Comparison of ENCODE assay signal across 2 cellular contexts in the genomic region with DNA sequence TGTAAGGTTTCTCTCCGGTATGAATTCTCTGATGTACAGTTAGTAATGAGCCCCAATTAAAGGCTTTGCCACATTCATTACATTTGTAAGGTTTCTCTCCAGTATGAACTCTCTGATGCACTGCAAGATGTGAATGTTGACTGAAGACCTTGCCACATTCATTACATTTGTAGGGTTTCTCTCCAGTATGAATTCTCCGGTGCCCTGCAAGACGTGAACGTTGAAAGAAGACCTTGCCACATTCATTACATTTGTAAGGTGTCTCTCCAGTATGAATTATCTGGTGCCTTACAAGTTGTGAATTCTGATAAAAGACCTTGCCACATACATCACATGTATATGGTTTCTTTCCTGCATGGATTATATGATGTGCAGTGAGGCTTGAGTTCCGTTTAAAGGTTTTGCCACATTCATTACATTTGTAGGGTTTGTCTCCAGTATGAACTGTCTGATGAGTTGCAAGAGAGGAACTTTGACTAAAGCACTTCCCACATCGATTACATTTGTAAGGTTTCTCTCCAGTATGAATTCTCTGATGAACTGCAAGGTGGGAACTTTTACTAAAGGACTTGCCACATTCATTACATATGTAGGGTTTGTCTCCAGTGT.
TF ChIP-seq lines count a peak whose summit lies in the region.

No MANE protein-coding gene starts in this region.

TF ChIP-seq in K562, 482 proteins besides CTCF, POLR2A, EP300 and RAD21:
- TF ChIP-seq, protein P1, sequence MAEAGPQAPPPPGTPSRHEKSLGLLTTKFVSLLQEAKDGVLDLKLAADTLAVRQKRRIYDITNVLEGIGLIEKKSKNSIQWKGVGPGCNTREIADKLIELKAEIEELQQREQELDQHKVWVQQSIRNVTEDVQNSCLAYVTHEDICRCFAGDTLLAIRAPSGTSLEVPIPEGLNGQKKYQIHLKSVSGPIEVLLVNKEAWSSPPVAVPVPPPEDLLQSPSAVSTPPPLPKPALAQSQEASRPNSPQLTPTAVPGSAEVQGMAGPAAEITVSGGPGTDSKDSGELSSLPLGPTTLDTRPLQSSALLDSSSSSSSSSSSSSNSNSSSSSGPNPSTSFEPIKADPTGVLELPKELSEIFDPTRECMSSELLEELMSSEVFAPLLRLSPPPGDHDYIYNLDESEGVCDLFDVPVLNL (CRISPR knock-in tag; IDR thresholded peaks at IDR 0.05; ENCODE audit: low read depth): no peak
- 0 out of 3 replicates have a peak, but pooled peaks of 1 of the 2 experiments have one; percentile 11 for TF ChIP-seq CBX3 (IDR thresholded peaks at IDR 0.05; ENCODE audit: borderline replicate concordance in 1 of 2, low read length in 2 of 2)
- TF ChIP-seq ZNF274 (IDR thresholded peaks at IDR 0.05; ENCODE audit: borderline replicate concordance, low read depth, low read length): peak; percentile 92
TF ChIP-seq in K562: peak in this region for 2.

TF ChIP-seq in liver, 16 proteins besides CTCF, POLR2A, EP300 and RAD21:
- TF ChIP-seq TAF1 (conservative IDR thresholded peaks at IDR 0.05): no peak
- no peak for TF ChIP-seq JUND (IDR thresholded peaks at IDR 0.05)
- TF ChIP-seq, protein P2, sequence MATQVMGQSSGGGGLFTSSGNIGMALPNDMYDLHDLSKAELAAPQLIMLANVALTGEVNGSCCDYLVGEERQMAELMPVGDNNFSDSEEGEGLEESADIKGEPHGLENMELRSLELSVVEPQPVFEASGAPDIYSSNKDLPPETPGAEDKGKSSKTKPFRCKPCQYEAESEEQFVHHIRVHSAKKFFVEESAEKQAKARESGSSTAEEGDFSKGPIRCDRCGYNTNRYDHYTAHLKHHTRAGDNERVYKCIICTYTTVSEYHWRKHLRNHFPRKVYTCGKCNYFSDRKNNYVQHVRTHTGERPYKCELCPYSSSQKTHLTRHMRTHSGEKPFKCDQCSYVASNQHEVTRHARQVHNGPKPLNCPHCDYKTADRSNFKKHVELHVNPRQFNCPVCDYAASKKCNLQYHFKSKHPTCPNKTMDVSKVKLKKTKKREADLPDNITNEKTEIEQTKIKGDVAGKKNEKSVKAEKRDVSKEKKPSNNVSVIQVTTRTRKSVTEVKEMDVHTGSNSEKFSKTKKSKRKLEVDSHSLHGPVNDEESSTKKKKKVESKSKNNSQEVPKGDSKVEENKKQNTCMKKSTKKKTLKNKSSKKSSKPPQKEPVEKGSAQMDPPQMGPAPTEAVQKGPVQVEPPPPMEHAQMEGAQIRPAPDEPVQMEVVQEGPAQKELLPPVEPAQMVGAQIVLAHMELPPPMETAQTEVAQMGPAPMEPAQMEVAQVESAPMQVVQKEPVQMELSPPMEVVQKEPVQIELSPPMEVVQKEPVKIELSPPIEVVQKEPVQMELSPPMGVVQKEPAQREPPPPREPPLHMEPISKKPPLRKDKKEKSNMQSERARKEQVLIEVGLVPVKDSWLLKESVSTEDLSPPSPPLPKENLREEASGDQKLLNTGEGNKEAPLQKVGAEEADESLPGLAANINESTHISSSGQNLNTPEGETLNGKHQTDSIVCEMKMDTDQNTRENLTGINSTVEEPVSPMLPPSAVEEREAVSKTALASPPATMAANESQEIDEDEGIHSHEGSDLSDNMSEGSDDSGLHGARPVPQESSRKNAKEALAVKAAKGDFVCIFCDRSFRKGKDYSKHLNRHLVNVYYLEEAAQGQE (IDR thresholded peaks at IDR 0.05): no peak
- TF ChIP-seq ATF3 (IDR thresholded peaks at IDR 0.05): no peak
- no peak for TF ChIP-seq YY1 (IDR thresholded peaks at IDR 0.05)
- no peak for TF ChIP-seq HNF4G (IDR thresholded peaks at IDR 0.05)
- no peak for TF ChIP-seq MAX (IDR thresholded peaks at IDR 0.05)
- TF ChIP-seq EGR1 (IDR thresholded peaks at IDR 0.05; ENCODE audit: low read depth in 2 of 2): no peak
- TF ChIP-seq, protein P3, sequence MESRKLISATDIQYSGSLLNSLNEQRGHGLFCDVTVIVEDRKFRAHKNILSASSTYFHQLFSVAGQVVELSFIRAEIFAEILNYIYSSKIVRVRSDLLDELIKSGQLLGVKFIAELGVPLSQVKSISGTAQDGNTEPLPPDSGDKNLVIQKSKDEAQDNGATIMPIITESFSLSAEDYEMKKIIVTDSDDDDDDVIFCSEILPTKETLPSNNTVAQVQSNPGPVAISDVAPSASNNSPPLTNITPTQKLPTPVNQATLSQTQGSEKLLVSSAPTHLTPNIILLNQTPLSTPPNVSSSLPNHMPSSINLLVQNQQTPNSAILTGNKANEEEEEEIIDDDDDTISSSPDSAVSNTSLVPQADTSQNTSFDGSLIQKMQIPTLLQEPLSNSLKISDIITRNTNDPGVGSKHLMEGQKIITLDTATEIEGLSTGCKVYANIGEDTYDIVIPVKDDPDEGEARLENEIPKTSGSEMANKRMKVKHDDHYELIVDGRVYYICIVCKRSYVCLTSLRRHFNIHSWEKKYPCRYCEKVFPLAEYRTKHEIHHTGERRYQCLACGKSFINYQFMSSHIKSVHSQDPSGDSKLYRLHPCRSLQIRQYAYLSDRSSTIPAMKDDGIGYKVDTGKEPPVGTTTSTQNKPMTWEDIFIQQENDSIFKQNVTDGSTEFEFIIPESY (IDR thresholded peaks at IDR 0.05): no peak
- no peak for TF ChIP-seq GABPA (IDR thresholded peaks at IDR 0.05 in 1 of 2, conservative IDR thresholded peaks at IDR 0.05 in 1 of 2)
- TF ChIP-seq FOXA1 (IDR thresholded peaks at IDR 0.05): no peak
- no peak for TF ChIP-seq NR2F2 (IDR thresholded peaks at IDR 0.05)
- no peak for TF ChIP-seq FOXA2 (IDR thresholded peaks at IDR 0.05)
- TF ChIP-seq RXRA (IDR thresholded peaks at IDR 0.05): no peak
- TF ChIP-seq HNF4A (conservative IDR thresholded peaks at IDR 0.05): no peak
- TF ChIP-seq SP1 (IDR thresholded peaks at IDR 0.05): no peak
TF ChIP-seq in liver: peak in this region for 0.
